Comparison of ENCODE assay signal across 23 cellular contexts in genomic region chr7:63071396-63071795, GRCh38.
A peak's percentile ranks its signal among the peaks of the same experiment; 100 is the strongest.
DNase-seq lines count a peak whose midpoint lies in the region; ATAC-seq and TF ChIP-seq lines count a peak whose summit lies in the region.
"Had no signal": no experiment of that assay in that cellular context is flagged by ENCODE, and none has a peak within 500 bp of the region (broad histone marks: within the 10 kb centered on the region; RNA-seq: fewer than 3 reads in every experiment).

No MANE protein-coding gene starts in this region.

- no peaks in the 10 kb centered on the region for H3K4me1 Mint-ChIP-seq in MCF 10A (ENCODE audit: insufficient read depth, unreplicated experiment)
- H3K4me1 Mint-ChIP-seq: CD14-positive monocyte; CD8-positive, alpha-beta memory T cell had no signal

- TF ChIP-seq POLR2A in stomach (IDR thresholded peaks at IDR 0.05) (no peak), prostate gland (IDR thresholded peaks at IDR 0.05) (no peak), gastrocnemius medialis (IDR thresholded peaks at IDR 0.05) (no peak)

- H3K36me3 ChIP-seq in stomach = no peaks in the 10 kb centered on the region
- H3K36me3 ChIP-seq in prostate gland = no peaks in the 10 kb centered on the region
- no peaks in the 10 kb centered on the region for H3K36me3 ChIP-seq in gastrocnemius medialis
- H3K36me3 ChIP-seq: BE2C; BLaER1 treated with 17β-estradiol and CSF1 and Interleukin-3, amounts not matched to agents 10 nM and 100 nM had no signal

- H3K9me3 ChIP-seq in stomach (peaks cover 5 to 88% (median 72%) of the 10 kb centered on the region in 4 donors), prostate gland (no peaks in the 10 kb centered on the region), gastrocnemius medialis (no peaks in the 10 kb centered on the region)
- H3K9me3 ChIP-seq: A549, BE2C had no signal

- intact Hi-C loops in stomach (cut with DNase I; ENCODE audit: low total_unique reads) = no loop called here
- intact Hi-C loops in prostate gland (cut with DNase I) = no loop called here
- intact Hi-C loops in MCF 10A (cut with micrococcal nuclease) = no loop called here
- intact Hi-C loops in gastrocnemius medialis (cut with DNase I; ENCODE audit: low total_unique reads) = no loop called here

- H3K4me3 ChIP-seq in stomach (no peak overlapping the region), prostate gland (no peak overlapping the region), gastrocnemius medialis (no peak overlapping the region)
- H3K4me3 ChIP-seq: A549; BLaER1 treated with 17β-estradiol and CSF1 and Interleukin-3, amounts not matched to agents 10 nM and 100 nM; GM23248 had no signal

- CTCF ChIA-PET in GM10248 (lab: Yijun Ruan, JAX) (no interaction called here), MCF 10A (lab: Yijun Ruan, JAX) (no interaction called here)

- no peak overlapping the region for H3K27ac ChIP-seq in stomach
- H3K27ac ChIP-seq in prostate gland = no peak overlapping the region
- H3K27ac ChIP-seq in gastrocnemius medialis = no peak overlapping the region
- H3K27ac ChIP-seq: A549; BLaER1 treated with 17β-estradiol and CSF1 and Interleukin-3, amounts not matched to agents 10 nM and 100 nM; GM23248 had no signal

- H3K4me3 Mint-ChIP-seq in MCF 10A (ENCODE audit: unreplicated experiment) = no peak overlapping the region
- H3K4me3 Mint-ChIP-seq: CD14-positive monocyte; CD4-positive, alpha-beta T cell; CD8-positive, alpha-beta memory T cell had no signal

- ATAC-seq in gastrocnemius medialis = no peak
- ATAC-seq: A549 had no signal

- in situ Hi-C loops in gastrocnemius medialis (cut with MboI; ENCODE audit: low sequenced_read_pairs in 4 of 4) = no loop called here

- no peak overlapping the region for H3K27ac Mint-ChIP-seq in MCF 10A (ENCODE audit: low read depth, unreplicated experiment)
- H3K27ac Mint-ChIP-seq: CD14-positive monocyte; CD4-positive, alpha-beta T cell; CD8-positive, alpha-beta memory T cell had no signal

- H3K27me3 ChIP-seq in stomach (no peaks in the 10 kb centered on the region), prostate gland (replicated peaks; ENCODE audit: insufficient read depth) (no peaks in the 10 kb centered on the region), gastrocnemius medialis (no peaks in the 10 kb centered on the region)
- H3K27me3 ChIP-seq: BE2C; BLaER1 treated with 17β-estradiol and CSF1 and Interleukin-3, amounts not matched to agents 10 nM and 100 nM had no signal

- 0 to 56% (median 24%) methylated on average over 1 of the region's 1 CpG for WGBS in stomach, 5 donors
- WGBS in prostate gland = 0% methylated on average over 1 of the region's 1 CpG

- POLR2A ChIA-PET in GM10248 (lab: Yijun Ruan, JAX) (no interaction called here), MCF 10A (lab: Yijun Ruan, JAX) (no interaction called here)

- BruUV-seq in MCF 10A (replicated peaks; lab: Mats Ljungman, UMichigan) = no TSS peak

- H3K36me3 Mint-ChIP-seq in MCF 10A (ENCODE audit: insufficient read depth, unreplicated experiment) = no peaks in the 10 kb centered on the region
- H3K36me3 Mint-ChIP-seq: CD14-positive monocyte; CD8-positive, alpha-beta memory T cell had no signal

- H3K4me1 ChIP-seq in stomach = no peaks in the 10 kb centered on the region
- H3K4me1 ChIP-seq in prostate gland (replicated peaks) = no peaks in the 10 kb centered on the region
- no peaks in the 10 kb centered on the region for H3K4me1 ChIP-seq in gastrocnemius medialis
- H3K4me1 ChIP-seq: A549; BE2C; BLaER1 treated with 17β-estradiol and CSF1 and Interleukin-3, amounts not matched to agents 10 nM and 100 nM had no signal

- peak; percentile 4 for DNase-seq in GM10248 (ENCODE audit: extremely low spot score)
- DNase-seq in ecto neural progenitor cell (ENCODE audit: low spot score) = peak; percentile 12
- peak; percentile 4 for DNase-seq in mucosa of gallbladder (ENCODE audit: low spot score)
- peak; percentile 7 for DNase-seq in stomach
- no peak for DNase-seq in prostate gland (ENCODE audit: low spot score)
- DNase-seq in MCF 10A (ENCODE audit: unreplicated experiment) = no peak
- no peak for DNase-seq in gastrocnemius medialis
- no peak for DNase-seq in DMS79 (lab: John Stamatoyannopoulos, UW)
- DNase-seq: 8988T; ACHN; AML-193; BE2C; CD4-positive, alpha-beta T cell; CD8-positive, alpha-beta memory T cell; DMS 273 treated with DMSO at 0.1 percent for 48 hours; DMS79 treated with DMSO at 0.1 percent for 48 hours; GF-D8; GM23248; H7; HCEC 1CT had no signal

- H3K9me3 Mint-ChIP-seq in MCF 10A (ENCODE audit: unreplicated experiment) = peaks cover 31% of the 10 kb centered on the region

- no peak for TF ChIP-seq CTCF in GM10248 (IDR thresholded peaks at IDR 0.05; ENCODE audit: control extremely low read depth, extremely low read depth, low read depth, missing control alignments)
- no peak for TF ChIP-seq CTCF in stomach (IDR thresholded peaks at IDR 0.05)
- no peak for TF ChIP-seq CTCF in prostate gland (IDR thresholded peaks at IDR 0.05)
- TF ChIP-seq CTCF in MCF 10A (IDR thresholded peaks at IDR 0.05; ENCODE audit: unreplicated experiment) = no peak
- TF ChIP-seq CTCF in gastrocnemius medialis (IDR thresholded peaks at IDR 0.05 in 4 of 5, conservative IDR thresholded peaks at IDR 0.05 in 1 of 5) = no peak

- no peaks in the 10 kb centered on the region for H3K27me3 Mint-ChIP-seq in MCF 10A (ENCODE audit: insufficient read depth, unreplicated experiment)
- H3K27me3 Mint-ChIP-seq: CD4-positive, alpha-beta T cell; CD8-positive, alpha-beta memory T cell had no signal

- no peak for TF ChIP-seq EP300 in stomach (IDR thresholded peaks at IDR 0.05)

Comparison
In these comparisons a context has a peak if more than half of its experiments do, and no peak if none do; other contexts are left out.
1. DNase-seq: peak in GM10248 (single experiment), ecto neural progenitor cell (single experiment), mucosa of gallbladder (single experiment) and stomach (single experiment); none in prostate gland (single experiment), MCF 10A (single experiment), gastrocnemius medialis (0 of 2) and DMS79 (single experiment).